In the genomic region with DNA sequence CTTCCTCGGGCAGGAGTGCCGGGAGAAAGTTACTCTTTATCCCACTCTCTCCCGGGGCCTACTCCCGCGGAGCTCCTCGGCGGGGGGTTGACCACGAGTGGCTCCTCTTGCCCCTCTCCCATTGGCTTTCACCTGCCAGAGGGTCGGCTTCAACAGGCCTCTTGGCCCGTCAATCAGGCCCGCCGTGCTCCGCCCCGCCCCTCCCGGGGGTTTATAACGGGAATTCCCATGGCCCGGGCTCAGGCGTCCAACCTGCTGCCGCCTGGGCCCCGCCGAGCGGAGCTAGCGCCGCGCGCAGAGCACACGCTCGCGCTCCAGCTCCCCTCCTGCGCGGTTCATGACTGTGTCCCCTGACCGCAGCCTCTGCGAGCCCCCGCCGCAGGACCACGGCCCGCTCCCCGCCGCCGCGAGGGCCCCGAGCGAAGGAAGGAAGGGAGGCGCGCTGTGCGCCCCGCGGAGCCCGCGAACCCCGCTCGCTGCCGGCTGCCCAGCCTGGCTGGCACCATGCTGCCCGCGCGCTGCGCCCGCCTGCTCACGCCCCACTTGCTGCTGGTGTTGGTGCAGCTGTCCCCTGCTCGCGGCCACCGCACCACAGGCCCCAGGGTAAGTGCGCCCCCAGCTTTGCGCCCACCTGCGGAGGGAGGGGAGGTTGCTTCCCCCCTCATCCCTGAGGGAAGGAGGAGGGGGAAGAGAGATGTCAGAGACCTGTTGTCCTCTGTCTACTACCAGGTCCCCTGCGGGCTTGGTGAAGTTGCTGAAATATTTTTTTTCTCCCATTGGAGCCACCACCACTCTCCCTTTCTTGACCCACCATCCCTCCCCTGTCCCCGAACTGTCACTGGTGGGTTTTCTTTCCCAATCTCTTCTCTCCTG, we compare ENCODE assay signal across 10 cellular contexts. TPM values are rescaled to one million over a fixed set of nuclear protein-coding genes. Genes with fewer than 3 reads are reported as not detected.
A peak's percentile ranks its signal among the peaks of the same experiment; 100 is the strongest.
DNase-seq lines count a peak whose midpoint lies in the region; ATAC-seq and TF ChIP-seq lines count a peak whose summit lies in the region.
"Had no signal": no experiment of that assay in that cellular context is flagged by ENCODE, and none has a peak within 500 bp of the region (broad histone marks: within the 10 kb centered on the region; RNA-seq: fewer than 3 reads in every experiment).

A gene with protein sequence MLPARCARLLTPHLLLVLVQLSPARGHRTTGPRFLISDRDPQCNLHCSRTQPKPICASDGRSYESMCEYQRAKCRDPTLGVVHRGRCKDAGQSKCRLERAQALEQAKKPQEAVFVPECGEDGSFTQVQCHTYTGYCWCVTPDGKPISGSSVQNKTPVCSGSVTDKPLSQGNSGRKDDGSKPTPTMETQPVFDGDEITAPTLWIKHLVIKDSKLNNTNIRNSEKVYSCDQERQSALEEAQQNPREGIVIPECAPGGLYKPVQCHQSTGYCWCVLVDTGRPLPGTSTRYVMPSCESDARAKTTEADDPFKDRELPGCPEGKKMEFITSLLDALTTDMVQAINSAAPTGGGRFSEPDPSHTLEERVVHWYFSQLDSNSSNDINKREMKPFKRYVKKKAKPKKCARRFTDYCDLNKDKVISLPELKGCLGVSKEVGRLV (plus strand): TSS at position 242 of the 873 bp plus-strand sequence. CDS start 263 bp downstream, at position 505.

- peak within 1 kb of the TSS; percentile 7 for H3K4me3 ChIP-seq in colonic mucosa
- H3K4me3 ChIP-seq in lung, result peak within 1 kb of the TSS; percentile 5

- H3K4me1 ChIP-seq in colonic mucosa, result no peaks in the 10 kb centered on the region
- peaks cover 0 to 12% of the 10 kb centered on the region in 2 donors for H3K4me1 ChIP-seq in lung (ENCODE audit: control insufficient read depth in 2 of 2, insufficient read depth in 2 of 2, low read length in 2 of 2)

- no peak for ATAC-seq in lung (ENCODE audit: insufficient read depth, low FRiP score)
- no peak for ATAC-seq in HG02884 (IDR thresholded peaks at IDR 0.05; ENCODE audit: unreplicated experiment)
- no peak for ATAC-seq in HG03097 (IDR thresholded peaks at IDR 0.05; ENCODE audit: low FRiP score, unreplicated experiment)

- no peaks in the 10 kb centered on the region for H3K9me3 ChIP-seq in colonic mucosa
- peaks cover 0 to 2% of the 10 kb centered on the region in 2 donors for H3K9me3 ChIP-seq in lung (ENCODE audit: control insufficient read depth in 2 of 2, insufficient read depth in 1 of 2, low read length in 1 of 2)

- TF ChIP-seq CTCF in colonic mucosa (IDR thresholded peaks at IDR 0.05) (no peak), lung (IDR thresholded peaks at IDR 0.05; ENCODE audit: control extremely low read depth, extremely low read depth) (no peak)

- DNase-seq in DMS79 treated with DMSO at 0.1 percent for 48 hours (lab: John Stamatoyannopoulos, UW) (peak; percentile 22), DMS79 (lab: John Stamatoyannopoulos, UW) (no peak), NCI-H526 treated with DMSO at 0.1 percent for 48 hours (lab: John Stamatoyannopoulos, UW) (peak; percentile 63), colonic mucosa (peak; percentile 32), lung (ENCODE audit: low spot score) (no peak), substantia nigra (lab: John Stamatoyannopoulos, UW) (peak in 48 of 49 donors; percentile 22 to 87 (median 70))

- intact Hi-C loops in colonic mucosa (cut with DNase I), result loop anchor here (5.0 kb wide), 3 partner anchors 133 to 438 kb away; no protein-coding TSS in a partner anchor

- peak within 1 kb of the TSS in 1 of 2 donors; percentile 24 for H3K9ac ChIP-seq in colonic mucosa (ENCODE audit: low read depth in 2 of 2, low read length in 2 of 2)

- H3K36me3 ChIP-seq in colonic mucosa (no peaks in the 10 kb centered on the region), lung (ENCODE audit: control insufficient read depth in 2 of 2, insufficient read depth in 2 of 2, low read length in 2 of 2) (no peaks in the 10 kb centered on the region)

- no peak within 1 kb of the TSS for H3K27ac ChIP-seq in colonic mucosa
- H3K27ac ChIP-seq in lung (ENCODE audit: low read depth in 1 of 2, low read length in 1 of 2), result no peak within 1 kb of the TSS
- peak within 1 kb of the TSS; percentile 51 for H3K27ac ChIP-seq in substantia nigra (ENCODE audit: low read depth, low read length, poor library complexity, severe bottlenecking)
- H3K27ac ChIP-seq: 22Rv1 had no signal

- H3K27me3 ChIP-seq in colonic mucosa, result peaks cover 21% of the 10 kb centered on the region
- peaks cover 9% of the 10 kb centered on the region for H3K27me3 ChIP-seq in lung (ENCODE audit: control insufficient read depth, insufficient read depth)

- WGBS in lung, 2 donors, result 1 to 3% methylated on average over 40 to 67 of the region's 67 CpGs

RNA-seq across cellular contexts. Expression of the gene that starts here (rescaled TPM):
- total RNA-seq in colonic mucosa (under 1 TPM; 0.50 to 0.67 TPM), lung (1 to 10 TPM; 1.5 to 1.9 TPM)
- under 1 TPM; 0.52 to 0.57 TPM for polyA plus RNA-seq in lung
- total RNA-seq: RPMI7951 had no signal

Comparison
In these comparisons a context has a peak if more than half of its experiments do, and no peak if none do; other contexts are left out.
1. DNase-seq: peak in DMS79 treated with DMSO at 0.1 percent for 48 hours (single experiment), NCI-H526 treated with DMSO at 0.1 percent for 48 hours (single experiment) and substantia nigra (48 of 49); none in DMS79 (single experiment) and lung (single experiment).
2. Peak in DNase-seq and H3K4me3 ChIP-seq in colonic mucosa; RNA of the gene not detected or under 1 TPM.